ENCODE assay signal across 1 cellular context in the genomic region with DNA sequence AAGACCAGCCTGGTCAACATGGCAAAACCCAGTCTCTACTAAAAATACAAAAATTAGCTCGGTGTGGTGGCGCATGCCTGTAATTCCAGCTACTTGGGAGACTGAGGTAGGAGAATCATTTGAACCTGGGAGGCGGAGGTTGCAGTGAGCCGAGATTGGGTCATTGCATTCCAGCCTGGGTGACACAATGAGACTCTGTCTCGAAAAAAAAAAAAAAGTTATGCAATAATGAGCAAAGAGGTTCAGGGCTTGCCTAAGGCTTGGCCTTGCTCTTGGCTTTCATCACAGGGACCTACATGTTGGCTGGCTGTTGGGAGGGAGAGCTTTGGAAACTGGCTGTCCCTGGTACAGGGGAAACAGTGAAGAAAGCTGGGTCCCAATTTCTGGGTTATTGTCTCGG.
TF ChIP-seq lines count a peak whose summit lies in the region.

No MANE protein-coding gene starts in this region.

TF ChIP-seq in HepG2, 621 proteins besides CTCF, POLR2A, EP300 and RAD21 (continued from another document and continues in another):
- TF ChIP-seq, protein P1, sequence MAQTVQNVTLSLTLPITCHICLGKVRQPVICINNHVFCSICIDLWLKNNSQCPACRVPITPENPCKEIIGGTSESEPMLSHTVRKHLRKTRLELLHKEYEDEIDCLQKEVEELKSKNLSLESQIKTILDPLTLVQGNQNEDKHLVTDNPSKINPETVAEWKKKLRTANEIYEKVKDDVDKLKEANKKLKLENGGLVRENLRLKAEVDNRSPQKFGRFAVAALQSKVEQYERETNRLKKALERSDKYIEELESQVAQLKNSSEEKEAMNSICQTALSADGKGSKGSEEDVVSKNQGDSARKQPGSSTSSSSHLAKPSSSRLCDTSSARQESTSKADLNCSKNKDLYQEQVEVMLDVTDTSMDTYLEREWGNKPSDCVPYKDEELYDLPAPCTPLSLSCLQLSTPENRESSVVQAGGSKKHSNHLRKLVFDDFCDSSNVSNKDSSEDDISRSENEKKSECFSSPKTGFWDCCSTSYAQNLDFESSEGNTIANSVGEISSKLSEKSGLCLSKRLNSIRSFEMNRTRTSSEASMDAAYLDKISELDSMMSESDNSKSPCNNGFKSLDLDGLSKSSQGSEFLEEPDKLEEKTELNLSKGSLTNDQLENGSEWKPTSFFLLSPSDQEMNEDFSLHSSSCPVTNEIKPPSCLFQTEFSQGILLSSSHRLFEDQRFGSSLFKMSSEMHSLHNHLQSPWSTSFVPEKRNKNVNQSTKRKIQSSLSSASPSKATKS (CRISPR knock-in tag; IDR thresholded peaks at IDR 0.05), result peak; percentile 77; the same call in 1 of the 2 replicates
- TF ChIP-seq, protein P2, sequence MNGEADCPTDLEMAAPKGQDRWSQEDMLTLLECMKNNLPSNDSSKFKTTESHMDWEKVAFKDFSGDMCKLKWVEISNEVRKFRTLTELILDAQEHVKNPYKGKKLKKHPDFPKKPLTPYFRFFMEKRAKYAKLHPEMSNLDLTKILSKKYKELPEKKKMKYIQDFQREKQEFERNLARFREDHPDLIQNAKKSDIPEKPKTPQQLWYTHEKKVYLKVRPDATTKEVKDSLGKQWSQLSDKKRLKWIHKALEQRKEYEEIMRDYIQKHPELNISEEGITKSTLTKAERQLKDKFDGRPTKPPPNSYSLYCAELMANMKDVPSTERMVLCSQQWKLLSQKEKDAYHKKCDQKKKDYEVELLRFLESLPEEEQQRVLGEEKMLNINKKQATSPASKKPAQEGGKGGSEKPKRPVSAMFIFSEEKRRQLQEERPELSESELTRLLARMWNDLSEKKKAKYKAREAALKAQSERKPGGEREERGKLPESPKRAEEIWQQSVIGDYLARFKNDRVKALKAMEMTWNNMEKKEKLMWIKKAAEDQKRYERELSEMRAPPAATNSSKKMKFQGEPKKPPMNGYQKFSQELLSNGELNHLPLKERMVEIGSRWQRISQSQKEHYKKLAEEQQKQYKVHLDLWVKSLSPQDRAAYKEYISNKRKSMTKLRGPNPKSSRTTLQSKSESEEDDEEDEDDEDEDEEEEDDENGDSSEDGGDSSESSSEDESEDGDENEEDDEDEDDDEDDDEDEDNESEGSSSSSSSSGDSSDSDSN (CRISPR knock-in tag; IDR thresholded peaks at IDR 0.05), result peak; percentile 58; the same call in 1 of the 2 replicates
- TF ChIP-seq, protein P3, sequence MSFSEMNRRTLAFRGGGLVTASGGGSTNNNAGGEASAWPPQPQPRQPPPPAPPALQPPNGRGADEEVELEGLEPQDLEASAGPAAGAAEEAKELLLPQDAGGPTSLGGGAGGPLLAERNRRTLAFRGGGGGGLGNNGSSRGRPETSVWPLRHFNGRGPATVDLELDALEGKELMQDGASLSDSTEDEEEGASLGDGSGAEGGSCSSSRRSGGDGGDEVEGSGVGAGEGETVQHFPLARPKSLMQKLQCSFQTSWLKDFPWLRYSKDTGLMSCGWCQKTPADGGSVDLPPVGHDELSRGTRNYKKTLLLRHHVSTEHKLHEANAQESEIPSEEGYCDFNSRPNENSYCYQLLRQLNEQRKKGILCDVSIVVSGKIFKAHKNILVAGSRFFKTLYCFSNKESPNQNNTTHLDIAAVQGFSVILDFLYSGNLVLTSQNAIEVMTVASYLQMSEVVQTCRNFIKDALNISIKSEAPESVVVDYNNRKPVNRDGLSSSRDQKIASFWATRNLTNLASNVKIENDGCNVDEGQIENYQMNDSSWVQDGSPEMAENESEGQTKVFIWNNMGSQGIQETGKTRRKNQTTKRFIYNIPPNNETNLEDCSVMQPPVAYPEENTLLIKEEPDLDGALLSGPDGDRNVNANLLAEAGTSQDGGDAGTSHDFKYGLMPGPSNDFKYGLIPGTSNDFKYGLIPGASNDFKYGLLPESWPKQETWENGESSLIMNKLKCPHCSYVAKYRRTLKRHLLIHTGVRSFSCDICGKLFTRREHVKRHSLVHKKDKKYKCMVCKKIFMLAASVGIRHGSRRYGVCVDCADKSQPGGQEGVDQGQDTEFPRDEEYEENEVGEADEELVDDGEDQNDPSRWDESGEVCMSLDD (CRISPR knock-in tag; IDR thresholded peaks at IDR 0.05; ENCODE audit: borderline replicate concordance), result peak; percentile 75
- TF ChIP-seq KAT7 (CRISPR knock-in tag; IDR thresholded peaks at IDR 0.05; ENCODE audit: borderline replicate concordance) (peak; percentile 70; the same call in 1 of the 2 replicates), ZSCAN9 (CRISPR knock-in tag; IDR thresholded peaks at IDR 0.05; ENCODE audit: borderline replicate concordance) (peak; percentile 84), ZNF431 (CRISPR knock-in tag; IDR thresholded peaks at IDR 0.05; ENCODE audit: borderline replicate concordance, low read depth) (peak; percentile 53; the same call in 1 of the 2 replicates), YEATS2 (CRISPR knock-in tag; IDR thresholded peaks at IDR 0.05; ENCODE audit: borderline replicate concordance) (peak; percentile 32; the same call in 1 of the 2 replicates), ZMYM2 (CRISPR knock-in tag; IDR thresholded peaks at IDR 0.05) (peak; percentile 86), ZNF292 (CRISPR knock-in tag; IDR thresholded peaks at IDR 0.05; ENCODE audit: borderline replicate concordance, low read depth) (peak; percentile 97), ISL2 (CRISPR knock-in tag; IDR thresholded peaks at IDR 0.05) (peak; percentile 91), ELF3 (CRISPR knock-in tag; IDR thresholded peaks at IDR 0.05) (peak; percentile 83), FOSL2 (CRISPR knock-in tag; IDR thresholded peaks at IDR 0.05) (peak; percentile 88), FOXA3 (CRISPR knock-in tag; IDR thresholded peaks at IDR 0.05) (peak; percentile 77), CEBPB (IDR thresholded peaks at IDR 0.05; ENCODE audit: borderline replicate concordance, low read depth, low read length) (peak; percentile 100), RFXAP (CRISPR knock-in tag; IDR thresholded peaks at IDR 0.05; ENCODE audit: borderline replicate concordance) (peak; percentile 61; the same call in 1 of the 2 replicates), PPARG (CRISPR knock-in tag; conservative IDR thresholded peaks at IDR 0.05) (peak; percentile 81), ZFY (CRISPR knock-in tag; IDR thresholded peaks at IDR 0.05) (peak; percentile 57), JUNB (CRISPR knock-in tag; IDR thresholded peaks at IDR 0.05; ENCODE audit: borderline replicate concordance) (0 out of 2 replicates have a peak, but pooled peaks have one; percentile 43), MEIS2 (CRISPR knock-in tag; IDR thresholded peaks at IDR 0.05) (peak; percentile 73; the same call in 1 of the 2 replicates), KLF16 (CRISPR knock-in tag; IDR thresholded peaks at IDR 0.05) (peak in 1 of 2 experiments; percentile 92; a peak in 1 of 4 replicates), ZNF780A (CRISPR knock-in tag; IDR thresholded peaks at IDR 0.05) (0 out of 2 replicates have a peak, but pooled peaks have one; percentile 9), ZSCAN30 (CRISPR knock-in tag; IDR thresholded peaks at IDR 0.05) (0 out of 2 replicates have a peak, but pooled peaks have one; percentile 82), ZNF746 (CRISPR knock-in tag; IDR thresholded peaks at IDR 0.05) (peak; percentile 80), ZSCAN20 (CRISPR knock-in tag; IDR thresholded peaks at IDR 0.05; ENCODE audit: borderline replicate concordance) (peak; percentile 38; the same call in 1 of the 2 replicates), ERF (CRISPR knock-in tag; IDR thresholded peaks at IDR 0.05) (peak; percentile 96)
- TF ChIP-seq, protein P4, sequence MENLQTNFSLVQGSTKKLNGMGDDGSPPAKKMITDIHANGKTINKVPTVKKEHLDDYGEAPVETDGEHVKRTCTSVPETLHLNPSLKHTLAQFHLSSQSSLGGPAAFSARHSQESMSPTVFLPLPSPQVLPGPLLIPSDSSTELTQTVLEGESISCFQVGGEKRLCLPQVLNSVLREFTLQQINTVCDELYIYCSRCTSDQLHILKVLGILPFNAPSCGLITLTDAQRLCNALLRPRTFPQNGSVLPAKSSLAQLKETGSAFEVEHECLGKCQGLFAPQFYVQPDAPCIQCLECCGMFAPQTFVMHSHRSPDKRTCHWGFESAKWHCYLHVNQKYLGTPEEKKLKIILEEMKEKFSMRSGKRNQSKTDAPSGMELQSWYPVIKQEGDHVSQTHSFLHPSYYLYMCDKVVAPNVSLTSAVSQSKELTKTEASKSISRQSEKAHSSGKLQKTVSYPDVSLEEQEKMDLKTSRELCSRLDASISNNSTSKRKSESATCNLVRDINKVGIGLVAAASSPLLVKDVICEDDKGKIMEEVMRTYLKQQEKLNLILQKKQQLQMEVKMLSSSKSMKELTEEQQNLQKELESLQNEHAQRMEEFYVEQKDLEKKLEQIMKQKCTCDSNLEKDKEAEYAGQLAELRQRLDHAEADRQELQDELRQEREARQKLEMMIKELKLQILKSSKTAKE (CRISPR knock-in tag; IDR thresholded peaks at IDR 0.05; ENCODE audit: borderline replicate concordance), result peak; percentile 98
- TF ChIP-seq, protein P5, sequence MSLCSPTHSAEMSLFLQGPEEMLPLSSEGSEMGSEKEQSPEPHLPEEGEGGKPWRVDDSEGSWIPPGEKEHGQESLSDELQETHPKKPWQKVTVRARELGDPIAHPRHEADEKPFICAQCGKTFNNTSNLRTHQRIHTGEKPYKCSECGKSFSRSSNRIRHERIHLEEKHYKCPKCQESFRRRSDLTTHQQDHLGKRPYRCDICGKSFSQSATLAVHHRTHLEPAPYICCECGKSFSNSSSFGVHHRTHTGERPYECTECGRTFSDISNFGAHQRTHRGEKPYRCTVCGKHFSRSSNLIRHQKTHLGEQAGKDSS (CRISPR knock-in tag; IDR thresholded peaks at IDR 0.05; ENCODE audit: borderline replicate concordance, low read depth), result peak; percentile 86; the same call in 1 of the 2 replicates
- TF ChIP-seq, protein P6, sequence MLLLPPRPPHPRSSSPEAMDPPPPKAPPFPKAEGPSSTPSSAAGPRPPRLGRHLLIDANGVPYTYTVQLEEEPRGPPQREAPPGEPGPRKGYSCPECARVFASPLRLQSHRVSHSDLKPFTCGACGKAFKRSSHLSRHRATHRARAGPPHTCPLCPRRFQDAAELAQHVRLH (CRISPR knock-in tag; IDR thresholded peaks at IDR 0.05; ENCODE audit: borderline replicate concordance, low read depth), result peak; percentile 85
- TF ChIP-seq, protein P7, sequence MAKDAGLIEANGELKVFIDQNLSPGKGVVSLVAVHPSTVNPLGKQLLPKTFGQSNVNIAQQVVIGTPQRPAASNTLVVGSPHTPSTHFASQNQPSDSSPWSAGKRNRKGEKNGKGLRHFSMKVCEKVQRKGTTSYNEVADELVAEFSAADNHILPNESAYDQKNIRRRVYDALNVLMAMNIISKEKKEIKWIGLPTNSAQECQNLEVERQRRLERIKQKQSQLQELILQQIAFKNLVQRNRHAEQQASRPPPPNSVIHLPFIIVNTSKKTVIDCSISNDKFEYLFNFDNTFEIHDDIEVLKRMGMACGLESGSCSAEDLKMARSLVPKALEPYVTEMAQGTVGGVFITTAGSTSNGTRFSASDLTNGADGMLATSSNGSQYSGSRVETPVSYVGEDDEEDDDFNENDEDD (CRISPR knock-in tag; IDR thresholded peaks at IDR 0.05; ENCODE audit: borderline replicate concordance), result 0 out of 2 replicates have a peak, but pooled peaks have one; percentile 20
- TF ChIP-seq, protein P8, sequence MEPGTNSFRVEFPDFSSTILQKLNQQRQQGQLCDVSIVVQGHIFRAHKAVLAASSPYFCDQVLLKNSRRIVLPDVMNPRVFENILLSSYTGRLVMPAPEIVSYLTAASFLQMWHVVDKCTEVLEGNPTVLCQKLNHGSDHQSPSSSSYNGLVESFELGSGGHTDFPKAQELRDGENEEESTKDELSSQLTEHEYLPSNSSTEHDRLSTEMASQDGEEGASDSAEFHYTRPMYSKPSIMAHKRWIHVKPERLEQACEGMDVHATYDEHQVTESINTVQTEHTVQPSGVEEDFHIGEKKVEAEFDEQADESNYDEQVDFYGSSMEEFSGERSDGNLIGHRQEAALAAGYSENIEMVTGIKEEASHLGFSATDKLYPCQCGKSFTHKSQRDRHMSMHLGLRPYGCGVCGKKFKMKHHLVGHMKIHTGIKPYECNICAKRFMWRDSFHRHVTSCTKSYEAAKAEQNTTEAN (CRISPR knock-in tag; conservative IDR thresholded peaks at IDR 0.05), result peak; percentile 75
- TF ChIP-seq, protein P9, sequence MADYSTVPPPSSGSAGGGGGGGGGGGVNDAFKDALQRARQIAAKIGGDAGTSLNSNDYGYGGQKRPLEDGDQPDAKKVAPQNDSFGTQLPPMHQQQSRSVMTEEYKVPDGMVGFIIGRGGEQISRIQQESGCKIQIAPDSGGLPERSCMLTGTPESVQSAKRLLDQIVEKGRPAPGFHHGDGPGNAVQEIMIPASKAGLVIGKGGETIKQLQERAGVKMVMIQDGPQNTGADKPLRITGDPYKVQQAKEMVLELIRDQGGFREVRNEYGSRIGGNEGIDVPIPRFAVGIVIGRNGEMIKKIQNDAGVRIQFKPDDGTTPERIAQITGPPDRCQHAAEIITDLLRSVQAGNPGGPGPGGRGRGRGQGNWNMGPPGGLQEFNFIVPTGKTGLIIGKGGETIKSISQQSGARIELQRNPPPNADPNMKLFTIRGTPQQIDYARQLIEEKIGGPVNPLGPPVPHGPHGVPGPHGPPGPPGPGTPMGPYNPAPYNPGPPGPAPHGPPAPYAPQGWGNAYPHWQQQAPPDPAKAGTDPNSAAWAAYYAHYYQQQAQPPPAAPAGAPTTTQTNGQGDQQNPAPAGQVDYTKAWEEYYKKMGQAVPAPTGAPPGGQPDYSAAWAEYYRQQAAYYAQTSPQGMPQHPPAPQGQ (CRISPR knock-in tag; IDR thresholded peaks at IDR 0.05; ENCODE audit: borderline replicate concordance), result 0 out of 2 replicates have a peak, but pooled peaks have one; percentile 38
- TF ChIP-seq, protein P10, sequence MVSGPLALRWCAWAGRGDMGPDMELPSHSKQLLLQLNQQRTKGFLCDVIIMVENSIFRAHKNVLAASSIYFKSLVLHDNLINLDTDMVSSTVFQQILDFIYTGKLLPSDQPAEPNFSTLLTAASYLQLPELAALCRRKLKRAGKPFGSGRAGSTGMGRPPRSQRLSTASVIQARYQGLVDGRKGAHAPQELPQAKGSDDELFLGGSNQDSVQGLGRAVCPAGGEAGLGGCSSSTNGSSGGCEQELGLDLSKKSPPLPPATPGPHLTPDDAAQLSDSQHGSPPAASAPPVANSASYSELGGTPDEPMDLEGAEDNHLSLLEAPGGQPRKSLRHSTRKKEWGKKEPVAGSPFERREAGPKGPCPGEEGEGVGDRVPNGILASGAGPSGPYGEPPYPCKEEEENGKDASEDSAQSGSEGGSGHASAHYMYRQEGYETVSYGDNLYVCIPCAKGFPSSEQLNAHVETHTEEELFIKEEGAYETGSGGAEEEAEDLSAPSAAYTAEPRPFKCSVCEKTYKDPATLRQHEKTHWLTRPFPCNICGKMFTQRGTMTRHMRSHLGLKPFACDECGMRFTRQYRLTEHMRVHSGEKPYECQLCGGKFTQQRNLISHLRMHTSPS (CRISPR knock-in tag; IDR thresholded peaks at IDR 0.05; ENCODE audit: low read depth), result peak; percentile 71; the same call in 1 of the 2 replicates
- TF ChIP-seq, protein P11, sequence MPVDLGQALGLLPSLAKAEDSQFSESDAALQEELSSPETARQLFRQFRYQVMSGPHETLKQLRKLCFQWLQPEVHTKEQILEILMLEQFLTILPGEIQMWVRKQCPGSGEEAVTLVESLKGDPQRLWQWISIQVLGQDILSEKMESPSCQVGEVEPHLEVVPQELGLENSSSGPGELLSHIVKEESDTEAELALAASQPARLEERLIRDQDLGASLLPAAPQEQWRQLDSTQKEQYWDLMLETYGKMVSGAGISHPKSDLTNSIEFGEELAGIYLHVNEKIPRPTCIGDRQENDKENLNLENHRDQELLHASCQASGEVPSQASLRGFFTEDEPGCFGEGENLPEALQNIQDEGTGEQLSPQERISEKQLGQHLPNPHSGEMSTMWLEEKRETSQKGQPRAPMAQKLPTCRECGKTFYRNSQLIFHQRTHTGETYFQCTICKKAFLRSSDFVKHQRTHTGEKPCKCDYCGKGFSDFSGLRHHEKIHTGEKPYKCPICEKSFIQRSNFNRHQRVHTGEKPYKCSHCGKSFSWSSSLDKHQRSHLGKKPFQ (CRISPR knock-in tag; IDR thresholded peaks at IDR 0.05; ENCODE audit: insufficient replicate concordance), result peak; percentile 42
